ENCODE assay signal across 8 cellular contexts in genomic region chr19:17420267-17420924, GRCh38. TPM values are rescaled to one million over a fixed set of nuclear protein-coding genes. Genes with fewer than 3 reads are reported as not detected.
DNase-seq lines count a peak whose midpoint lies in the region; ATAC-seq and TF ChIP-seq lines count a peak whose summit lies in the region.

No MANE protein-coding gene starts in this region.

- ATAC-seq in DND-41 (ENCODE audit: insufficient read depth, low read depth) (peak; percentile 7; the same call in 2 of the 3 replicates), GM21528 (IDR thresholded peaks at IDR 0.05; ENCODE audit: low FRiP score, unreplicated experiment) (peak; percentile 21), heart left ventricle (peak in 3 of 4 donors; percentile 17 to 41 (median 27)), HG03520 (IDR thresholded peaks at IDR 0.05; ENCODE audit: unreplicated experiment) (no peak)

- peaks cover 15% of the 10 kb centered on the region for H3K79me2 ChIP-seq in DND-41 (ENCODE audit: insufficient read depth, low read length)

- peaks cover 14% of the 10 kb centered on the region for H3K36me3 ChIP-seq in DND-41 (ENCODE audit: insufficient read depth, low read length)
- H3K36me3 ChIP-seq in heart left ventricle = peaks cover 0 to 11% (median 0%) of the 10 kb centered on the region in 9 donors

- peak; percentile 16 for DNase-seq in DND-41
- peak; percentile 35 for DNase-seq in MV-4-11 (lab: John Stamatoyannopoulos, UW)
- DNase-seq in activated T-helper 1 cell treated with anti-CD3 and anti-CD28 coated beads, Interleukin-12 subunit alpha, Interleukin-12 subunit beta, Interleukin-2, Interleukin-4 antibody, amounts not matched to agents 30 ng/mL and 10 ng/mL and 1 ng/mL, durations not matched to agents 14 hours and 24 hours and 36 hours (ENCODE audit: low spot score) = no peak
- DNase-seq in heart left ventricle = peak in 4 of 5 donors; percentile 35 to 52 (median 44)
- peak; percentile 20 for DNase-seq in progenitor cell of endocrine pancreas (ENCODE audit: low spot score, unreplicated experiment)
- no peak for DNase-seq in NCI-H146 treated with DMSO at 0.1 percent for 48 hours (lab: John Stamatoyannopoulos, UW; ENCODE audit: unreplicated experiment)

- peaks cover 14% of the 10 kb centered on the region for H3K36me3 Mint-ChIP-seq in activated T-helper 1 cell treated with anti-CD3 and anti-CD28 coated beads, Interleukin-12 subunit alpha, Interleukin-12 subunit beta, Interleukin-2, Interleukin-4 antibody, amounts not matched to agents 30 ng/mL and 10 ng/mL and 1 ng/mL, durations not matched to agents 14 hours and 24 hours and 36 hours (ENCODE audit: low read depth)
- peaks cover 2% of the 10 kb centered on the region for H3K36me3 Mint-ChIP-seq in progenitor cell of endocrine pancreas (ENCODE audit: insufficient read depth)

- no peak for TF ChIP-seq POLR2A in heart left ventricle (IDR thresholded peaks at IDR 0.05)

- peak overlapping the region; percentile 82 for H3K27ac Mint-ChIP-seq in activated T-helper 1 cell treated with anti-CD3 and anti-CD28 coated beads, Interleukin-12 subunit alpha, Interleukin-12 subunit beta, Interleukin-2, Interleukin-4 antibody, amounts not matched to agents 30 ng/mL and 10 ng/mL and 1 ng/mL, durations not matched to agents 14 hours and 24 hours and 36 hours
- H3K27ac Mint-ChIP-seq in progenitor cell of endocrine pancreas = peak overlapping the region; percentile 71

- peak overlapping the region; percentile 91 for H3K4me2 ChIP-seq in DND-41 (ENCODE audit: insufficient read depth, low read length)

- H3K27me3 Mint-ChIP-seq in activated T-helper 1 cell treated with anti-CD3 and anti-CD28 coated beads, Interleukin-12 subunit alpha, Interleukin-12 subunit beta, Interleukin-2, Interleukin-4 antibody, amounts not matched to agents 30 ng/mL and 10 ng/mL and 1 ng/mL, durations not matched to agents 14 hours and 24 hours and 36 hours (ENCODE audit: insufficient read depth) = no peaks in the 10 kb centered on the region
- no peaks in the 10 kb centered on the region for H3K27me3 Mint-ChIP-seq in progenitor cell of endocrine pancreas

- intact Hi-C loops in activated T-helper 1 cell treated with anti-CD3 and anti-CD28 coated beads, Interleukin-12 subunit alpha, Interleukin-12 subunit beta, Interleukin-2, Interleukin-4 antibody, amounts not matched to agents 30 ng/mL and 10 ng/mL and 1 ng/mL, durations not matched to agents 14 hours and 24 hours and 36 hours (cut with micrococcal nuclease) = loop anchor here (1.0 kb wide), 2 partner anchors 29 to 50 kb away; partner anchors contain the start of gene SLC27A1
- intact Hi-C loops in heart left ventricle (cut with DNase I) = loop anchor here in 1 of 10 donors (5.0 kb wide), 1 partner anchor 42 kb away; the partner anchor contains the start of gene NXNL1

- peak overlapping the region; percentile 94 for H3K4me3 Mint-ChIP-seq in activated T-helper 1 cell treated with anti-CD3 and anti-CD28 coated beads, Interleukin-12 subunit alpha, Interleukin-12 subunit beta, Interleukin-2, Interleukin-4 antibody, amounts not matched to agents 30 ng/mL and 10 ng/mL and 1 ng/mL, durations not matched to agents 14 hours and 24 hours and 36 hours
- H3K4me3 Mint-ChIP-seq in progenitor cell of endocrine pancreas (ENCODE audit: low read depth) = peak overlapping the region; percentile 79

- H3K4me1 ChIP-seq in DND-41 (ENCODE audit: insufficient read depth, low read length) = peaks cover 19% of the 10 kb centered on the region
- H3K4me1 ChIP-seq in heart left ventricle = peaks cover 0 to 23% (median 10%) of the 10 kb centered on the region in 12 donors

- peak overlapping the region; percentile 69 for H3K9ac ChIP-seq in DND-41 (ENCODE audit: low read depth, low read length)

- peaks cover 17% of the 10 kb centered on the region for H3K4me1 Mint-ChIP-seq in activated T-helper 1 cell treated with anti-CD3 and anti-CD28 coated beads, Interleukin-12 subunit alpha, Interleukin-12 subunit beta, Interleukin-2, Interleukin-4 antibody, amounts not matched to agents 30 ng/mL and 10 ng/mL and 1 ng/mL, durations not matched to agents 14 hours and 24 hours and 36 hours (ENCODE audit: low read depth)
- H3K4me1 Mint-ChIP-seq in progenitor cell of endocrine pancreas (ENCODE audit: low read depth) = peaks cover 7% of the 10 kb centered on the region

- H4K20me1 ChIP-seq in DND-41 (ENCODE audit: insufficient read depth, low read length) = no peaks in the 10 kb centered on the region

- H3K27me3 ChIP-seq in DND-41 (ENCODE audit: insufficient read depth, low read length, poor library complexity) (no peaks in the 10 kb centered on the region), heart left ventricle (no peaks in the 10 kb centered on the region)

- H3K27ac ChIP-seq in DND-41 (ENCODE audit: low read length) = peak overlapping the region; percentile 60
- peak overlapping the region in 11 of 12 donors; percentile 45 to 86 (median 77) for H3K27ac ChIP-seq in heart left ventricle

- H3K4me3 ChIP-seq in DND-41 (ENCODE audit: low read depth in 1 of 2, low read length in 2 of 2) (peak overlapping the region; percentile 66 to 67; a peak in 3 of 4 replicates), heart left ventricle (peak overlapping the region; percentile 46 to 98 (median 88))

- no peaks in the 10 kb centered on the region for H3K9me3 ChIP-seq in DND-41 (ENCODE audit: insufficient read depth, low read length, severe bottlenecking)
- H3K9me3 ChIP-seq in heart left ventricle = no peaks in the 10 kb centered on the region

- H3K9me3 Mint-ChIP-seq in activated T-helper 1 cell treated with anti-CD3 and anti-CD28 coated beads, Interleukin-12 subunit alpha, Interleukin-12 subunit beta, Interleukin-2, Interleukin-4 antibody, amounts not matched to agents 30 ng/mL and 10 ng/mL and 1 ng/mL, durations not matched to agents 14 hours and 24 hours and 36 hours = no peaks in the 10 kb centered on the region
- H3K9me3 Mint-ChIP-seq in progenitor cell of endocrine pancreas (ENCODE audit: low read depth) = no peaks in the 10 kb centered on the region

- peak overlapping the region; percentile 83 for H2AFZ ChIP-seq in DND-41 (ENCODE audit: low read depth, low read length)

- 3 to 6% (median 5%) methylated on average over 19 to 38 of the region's 38 CpGs for WGBS in heart left ventricle, 4 donors

- TF ChIP-seq CTCF in DND-41 (IDR thresholded peaks at IDR 0.05; ENCODE audit: borderline replicate concordance, extremely low read depth, low read length, poor library complexity, severe bottlenecking) (no peak), heart left ventricle (IDR thresholded peaks at IDR 0.05) (peak in 3 of 12 donors; percentile 11 to 16 (median 14)), progenitor cell of endocrine pancreas (IDR thresholded peaks at IDR 0.05; ENCODE audit: unreplicated experiment) (peak; percentile 9)

RNA-seq across cellular contexts. Expression of gene MVB12A, which starts 0.5 kb away (rescaled TPM):
- total RNA-seq in activated T-helper 1 cell treated with anti-CD3 and anti-CD28 coated beads, Interleukin-12 subunit alpha, Interleukin-12 subunit beta, Interleukin-2, Interleukin-4 antibody, amounts not matched to agents 30 ng/mL and 10 ng/mL and 1 ng/mL, durations not matched to agents 14 hours and 24 hours and 36 hours = 40.8 and 42.7 TPM in 2 replicates
- 10 to 100 TPM; 11.8 to 41.5 (median 18.5) TPM for total RNA-seq in heart left ventricle
- 10 to 100 TPM; 30.7 to 46.5 TPM for polyA plus RNA-seq in heart left ventricle
- 50.7 and 56.6 TPM in 2 replicates for total RNA-seq in progenitor cell of endocrine pancreas

RNA-seq across cellular contexts. Expression of gene BST2, which starts 15.0 kb away (rescaled TPM):
- total RNA-seq in activated T-helper 1 cell treated with anti-CD3 and anti-CD28 coated beads, Interleukin-12 subunit alpha, Interleukin-12 subunit beta, Interleukin-2, Interleukin-4 antibody, amounts not matched to agents 30 ng/mL and 10 ng/mL and 1 ng/mL, durations not matched to agents 14 hours and 24 hours and 36 hours = 146 and 148 TPM in 2 replicates
- total RNA-seq in heart left ventricle (100 to 1,000 TPM in 1 of 9 donors, 10 to 100 TPM in 8; 28.6 to 116 (median 49.4) TPM), progenitor cell of endocrine pancreas (0.60 and 0.67 TPM in 2 replicates)
- polyA plus RNA-seq in heart left ventricle = 10 to 100 TPM; 37.1 to 64.1 TPM

RNA-seq across cellular contexts. Expression of gene CCDC194, which starts 26.4 kb away (rescaled TPM):
- total RNA-seq in activated T-helper 1 cell treated with anti-CD3 and anti-CD28 coated beads, Interleukin-12 subunit alpha, Interleukin-12 subunit beta, Interleukin-2, Interleukin-4 antibody, amounts not matched to agents 30 ng/mL and 10 ng/mL and 1 ng/mL, durations not matched to agents 14 hours and 24 hours and 36 hours = 1.9 and 2.6 TPM in 2 replicates
- total RNA-seq in heart left ventricle = under 1 TPM in 2 of 9 donors, not detected in 7; 0.37 to 0.53 TPM
- under 1 TPM in 1 of 2 donors, not detected in 1; 0.23 TPM for polyA plus RNA-seq in heart left ventricle
- total RNA-seq in progenitor cell of endocrine pancreas = not detected in 2 replicates

RNA-seq across cellular contexts. Expression of gene TMEM221, which starts 28.1 kb away (rescaled TPM):
- total RNA-seq in activated T-helper 1 cell treated with anti-CD3 and anti-CD28 coated beads, Interleukin-12 subunit alpha, Interleukin-12 subunit beta, Interleukin-2, Interleukin-4 antibody, amounts not matched to agents 30 ng/mL and 10 ng/mL and 1 ng/mL, durations not matched to agents 14 hours and 24 hours and 36 hours = not detected in 2 replicates
- total RNA-seq in heart left ventricle (under 1 TPM in 1 of 9 donors, not detected in 8; 0.52 TPM), progenitor cell of endocrine pancreas (3.6 and 4.5 TPM in 2 replicates)
- polyA plus RNA-seq in heart left ventricle = under 1 TPM in 1 of 2 donors, not detected in 1; 0.04 TPM

RNA-seq across cellular contexts. Expression of gene NXNL1, which starts 40.3 kb away (rescaled TPM):
- not detected in 2 replicates for total RNA-seq in activated T-helper 1 cell treated with anti-CD3 and anti-CD28 coated beads, Interleukin-12 subunit alpha, Interleukin-12 subunit beta, Interleukin-2, Interleukin-4 antibody, amounts not matched to agents 30 ng/mL and 10 ng/mL and 1 ng/mL, durations not matched to agents 14 hours and 24 hours and 36 hours
- total RNA-seq in heart left ventricle (1 to 10 TPM in 1 of 9 donors, under 1 TPM in 3, not detected in 5; 0.32 to 1.1 (median 0.57) TPM), progenitor cell of endocrine pancreas (not detected in 2 replicates)
- polyA plus RNA-seq in heart left ventricle = under 1 TPM in 1 of 2 donors, not detected in 1; 0.69 TPM

Comparison
In these comparisons a context has a peak if more than half of its experiments do, and no peak if none do; other contexts are left out.
1. DNase-seq: peak in DND-41 (single experiment), MV-4-11 (single experiment), heart left ventricle (4 of 5) and progenitor cell of endocrine pancreas (single experiment); none in activated T-helper 1 cell treated with anti-CD3 and anti-CD28 coated beads, Interleukin-12 subunit alpha, Interleukin-12 subunit beta, Interleukin-2, Interleukin-4 antibody, amounts not matched to agents 30 ng/mL and 10 ng/mL and 1 ng/mL, durations not matched to agents 14 hours and 24 hours and 36 hours (single experiment) and NCI-H146 treated with DMSO at 0.1 percent for 48 hours (single experiment).
2. RNA of gene BST2, which starts 15.0 kb away (total RNA-seq): 146 to 148 TPM in activated T-helper 1 cell treated with anti-CD3 and anti-CD28 coated beads, Interleukin-12 subunit alpha, Interleukin-12 subunit beta, Interleukin-2, Interleukin-4 antibody, amounts not matched to agents 30 ng/mL and 10 ng/mL and 1 ng/mL, durations not matched to agents 14 hours and 24 hours and 36 hours and 28.6 to 116 TPM in heart left ventricle; 0.60 to 0.67 TPM in progenitor cell of endocrine pancreas; every median in the first group is over 10 times any median in the second.